In genomic region chr3:128353991-128354687, GRCh38 we compare ENCODE assay signal across 19 cellular contexts.
DNase-seq lines count a peak whose midpoint lies in the region; ATAC-seq, FAIRE-seq and TF ChIP-seq lines count a peak whose summit lies in the region.
"Had no signal": no experiment of that assay in that cellular context is flagged by ENCODE, and none has a peak within 500 bp of the region (broad histone marks: within the 10 kb centered on the region; RNA-seq: fewer than 3 reads in every experiment).

No MANE protein-coding gene starts in this region.

- H3K36me3 ChIP-seq in K562 (ENCODE audit: control insufficient read depth, insufficient read depth, low read length) = peaks cover 8% of the 10 kb centered on the region; the same call in 1 of the 3 replicates
- H3K36me3 ChIP-seq: WERI-Rb-1 had no signal

- no peak overlapping the region for H3K4me2 ChIP-seq in K562 (ENCODE audit: insufficient read depth, low read length)

- peak; percentile 68 for ATAC-seq in K562
- ATAC-seq: left colon had no signal

- H3K27me3 ChIP-seq in K562 (ENCODE audit: control insufficient read depth in 2 of 2, insufficient read depth in 2 of 2, low read length in 2 of 2) = no peaks in the 10 kb centered on the region
- H3K27me3 ChIP-seq: esophagus muscularis mucosa had no signal

- H3K27ac ChIP-seq in K562 (ENCODE audit: extremely low read depth, low read depth, low read length) = no peak overlapping the region
- H3K27ac ChIP-seq: WERI-Rb-1 had no signal

- CTCF ChIA-PET in K562 (lab: Yijun Ruan, JAX; ENCODE audit: low intra/inter-chr PET ratio) = interaction anchor here (0.7 kb wide), 1 partner anchor 586 kb away, joined by 3 read pairs; no protein-coding TSS in a partner anchor

- peak overlapping the region; percentile 33; the same call in 1 of the 2 replicates for H2AFZ ChIP-seq in K562 (ENCODE audit: low read depth, low read length)

- FAIRE-seq in K562 (lab: Jason Lieb, UNC) (no peak), GM19239 (lab: Jason Lieb, UNC) (no peak)
- FAIRE-seq: G401.6, GM12891 had no signal

- peak overlapping the region in 1 of 2 experiments; percentile 83; a peak in 2 of 4 replicates for H3K9ac ChIP-seq in K562 (ENCODE audit: insufficient read depth in 1 of 2, low read depth in 2 of 2, low read length in 2 of 2)

- intact Hi-C loops in K562 (cut with micrococcal nuclease) = no loop called here

- peaks cover 2% of the 10 kb centered on the region for H3K9me1 ChIP-seq in K562 (ENCODE audit: control insufficient read depth, insufficient read depth, low read length)

- no peaks in the 10 kb centered on the region for H4K20me1 ChIP-seq in K562 (replicated peaks; ENCODE audit: control insufficient read depth, insufficient read depth, low read length)

- TF ChIP-seq EP300 in K562 (IDR thresholded peaks at IDR 0.05; ENCODE audit: low read length) = no peak

- TF ChIP-seq CTCF in K562 (IDR thresholded peaks at IDR 0.05 in 2 of 3, conservative IDR thresholded peaks at IDR 0.05 in 1 of 3; ENCODE audit: insufficient read depth in 2 of 3, low read depth in 1 of 3, low read length in 3 of 3) = no peak

- POLR2A ChIA-PET in K562 (lab: Yijun Ruan, JAX) = interaction anchor here (0.7 to 0.9 kb wide), 2 partner anchors 9 to 20 kb away, joined by 3 to 4 read pairs; no protein-coding TSS in a partner anchor

- 21% methylated on average over 8 of the region's 10 CpGs for whole genome bisulfite sequencing in K562 (ENCODE audit: insufficient coverage, low coverage, missing lambda C conversion rate)

- no peak; a peak in 1 of 4 replicates for TF ChIP-seq RAD21 in K562 (CRISPR knock-in tag; conservative IDR thresholded peaks at IDR 0.05 in 1 of 2, IDR thresholded peaks at IDR 0.05 in 1 of 2)

- DNase-seq in EL = peak; percentile 45
- DNase-seq in K562 (ENCODE audit: extremely low read depth in 1 of 4, low spot score in 3 of 4) = peak; percentile 26 to 43 (median 42)
- peak; percentile 63 for DNase-seq in iris pigment epithelial cell (ENCODE audit: low read depth)
- peak; percentile 72 for DNase-seq in retina
- no peak for DNase-seq in HK-2 (ENCODE audit: unreplicated experiment)
- DNase-seq in activated gamma-delta T cell treated with Interleukin-2 at 50 U/mL for 16 hours = no peak
- DNase-seq in A172 (ENCODE audit: low spot score) = no peak
- no peak for DNase-seq in GM19239 (ENCODE audit: insufficient read length, low spot score)
- DNase-seq: amygdala, Calu3, hypothalamus, left colon, NCI-H146, NCI-H2227 treated with DMSO at 0.1 percent for 48 hours, T-helper 1 cell, WERI-Rb-1 had no signal

- no peak for TF ChIP-seq POLR2A in K562 (conservative IDR thresholded peaks at IDR 0.05)

- no peaks in the 10 kb centered on the region for H3K79me2 ChIP-seq in K562 (ENCODE audit: control insufficient read depth, insufficient read depth, low read length)

- H3K4me3 ChIP-seq in K562 = no peak overlapping the region
- H3K4me3 ChIP-seq: esophagus muscularis mucosa had no signal

- in situ Hi-C loops in K562 (cut with MboI) = no loop called here

- peaks cover 9 to 11% of the 10 kb centered on the region in 2 experiments; a peak in 4 of 5 replicates for H3K4me1 ChIP-seq in K562 (replicated peaks in 1 of 2; ENCODE audit: control insufficient read depth in 2 of 2, insufficient read depth in 2 of 2, low read length in 2 of 2)

- no peaks in the 10 kb centered on the region for H3K9me3 ChIP-seq in K562 (replicated peaks; ENCODE audit: control insufficient read depth, insufficient read depth, low read depth, low read length)
- H3K9me3 ChIP-seq: esophagus muscularis mucosa had no signal

- BruUV-seq in K562 (replicated peaks; lab: Mats Ljungman, UMichigan) = no TSS peak

TF ChIP-seq in K562, 482 proteins besides CTCF, POLR2A, EP300 and RAD21:
- TF ChIP-seq KHSRP (IDR thresholded peaks at IDR 0.05) = no peak
- TF ChIP-seq BHLHE40 (IDR thresholded peaks at IDR 0.05; ENCODE audit: low read length) = peak; percentile 64
- TF ChIP-seq PKNOX1 (IDR thresholded peaks at IDR 0.05) = peak; percentile 10; the same call in 1 of the 2 replicates
- TF ChIP-seq ZNF316 (IDR thresholded peaks at IDR 0.05) = 0 out of 2 replicates have a peak, but pooled peaks have one; percentile 24
- TF ChIP-seq ZNF512 (tag; IDR thresholded peaks at IDR 0.05) = no peak

Comparison
In these comparisons a context has a peak if more than half of its experiments do, and no peak if none do; other contexts are left out.
1. DNase-seq: peak in EL (single experiment), K562 (4 of 4), iris pigment epithelial cell (single experiment) and retina (single experiment); none in HK-2 (single experiment), activated gamma-delta T cell treated with Interleukin-2 at 50 U/mL for 16 hours (single experiment), A172 (single experiment) and GM19239 (single experiment).